ENCODE assay signal across 2 cellular contexts in the genomic region with DNA sequence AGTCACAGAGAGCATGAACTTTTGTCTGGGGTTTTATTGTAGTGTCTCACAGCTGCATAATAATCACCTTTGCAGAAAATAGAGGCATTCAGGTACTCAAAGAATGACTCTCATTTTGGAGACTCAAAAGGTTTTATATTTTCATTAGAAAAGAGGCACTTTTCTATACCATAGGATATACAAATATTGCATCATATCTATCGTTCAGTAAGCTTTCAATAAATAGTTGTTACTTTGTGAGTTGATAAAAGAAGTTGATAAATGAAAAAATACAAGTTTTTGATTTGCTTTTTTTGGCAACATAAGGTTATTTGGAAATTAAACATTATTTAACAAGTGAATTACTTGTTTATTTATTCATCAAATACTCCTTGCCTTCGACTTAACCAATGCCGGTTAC.
TF ChIP-seq lines count a peak whose summit lies in the region.

No MANE protein-coding gene starts in this region.

TF ChIP-seq in HCT116, 20 proteins besides CTCF, POLR2A, EP300 and RAD21 (continued from another document):
- no peak for TF ChIP-seq ZBTB33 (IDR thresholded peaks at IDR 0.05; ENCODE audit: extremely low read depth, insufficient replicate concordance, low read length)
- TF ChIP-seq ZFX (IDR thresholded peaks at IDR 0.05) = no peak
- TF ChIP-seq EZH2 (IDR thresholded peaks at IDR 0.05) = no peak
TF ChIP-seq in HCT116: peak in this region for 0.

TF ChIP-seq in K562, 482 proteins besides CTCF, POLR2A, EP300 and RAD21 (continued from another document):
- TF ChIP-seq ARID3A (IDR thresholded peaks at IDR 0.05; ENCODE audit: borderline replicate concordance, low read depth, low read length) (no peak), CEBPG (CRISPR knock-in tag; IDR thresholded peaks at IDR 0.05) (no peak), CEBPG (tag; conservative IDR thresholded peaks at IDR 0.05 in 1 of 2, IDR thresholded peaks at IDR 0.05 in 1 of 2) (peak; percentile 58 to 88), CEBPB (tag; IDR thresholded peaks at IDR 0.05) (peak; percentile 67)
